ENCODE assay signal across 8 cellular contexts in the genomic region with DNA sequence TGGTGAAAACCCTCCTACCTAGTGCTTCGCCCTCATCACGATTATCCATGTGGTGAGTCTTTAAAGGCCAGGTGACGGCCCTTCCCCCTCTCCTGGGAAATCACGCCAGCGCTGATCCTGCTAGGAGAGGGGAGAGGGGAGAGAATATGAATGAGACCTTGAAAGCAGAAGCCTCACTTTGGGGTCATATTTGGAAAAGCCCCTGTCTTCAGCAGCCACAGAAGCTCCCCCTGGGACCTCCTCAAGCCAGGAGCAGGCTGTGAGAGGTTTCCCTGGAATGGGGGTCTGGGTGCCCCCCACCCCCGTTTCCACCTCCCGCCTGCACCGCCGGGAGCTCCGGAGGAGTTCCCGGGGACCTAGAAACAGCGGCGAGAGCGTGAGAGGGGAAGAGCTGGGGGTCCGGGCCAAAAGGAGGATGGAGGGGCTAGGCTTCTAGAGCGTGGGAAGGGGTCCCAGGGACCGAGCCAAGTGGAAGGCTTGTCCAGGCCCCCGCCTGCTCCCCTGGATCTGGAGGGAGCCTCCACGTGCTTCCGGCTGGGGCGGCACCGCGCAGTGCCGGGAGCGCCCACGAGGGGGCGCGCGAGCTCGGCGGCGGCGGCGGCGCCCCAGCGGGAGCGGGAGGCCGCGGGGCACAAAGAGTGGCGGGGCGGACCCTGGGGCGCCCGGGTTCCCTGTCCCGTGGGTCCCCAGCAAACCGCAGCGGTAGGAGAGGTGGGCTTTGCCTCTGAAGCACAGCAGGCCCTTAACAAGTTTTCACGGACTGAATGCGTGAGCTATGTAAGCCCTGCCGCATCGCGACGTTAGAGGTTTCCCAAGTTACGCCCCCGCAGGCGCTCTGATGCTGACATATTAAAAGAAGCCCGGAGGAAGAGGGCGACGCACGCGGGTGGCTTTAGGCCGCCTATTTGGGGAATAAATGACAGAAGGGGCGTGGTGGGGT.
DNase-seq lines count a peak whose midpoint lies in the region; ATAC-seq and TF ChIP-seq lines count a peak whose summit lies in the region.

No MANE protein-coding gene starts in this region.

- peaks cover 7% of the 10 kb centered on the region for H3K4me1 ChIP-seq in A673 (ENCODE audit: insufficient read depth, low read length, poor library complexity, severe bottlenecking)

- BruUV-seq in A673 (replicated peaks; lab: Mats Ljungman, UMichigan) = no TSS peak

- H3K27me3 ChIP-seq in A673 (replicated peaks; ENCODE audit: insufficient read depth, low read depth, low read length, poor library complexity) = peaks cover 45% of the 10 kb centered on the region

- H3K36me3 ChIP-seq in A673 (ENCODE audit: insufficient read depth, low read length, poor library complexity, severe bottlenecking) = no peaks in the 10 kb centered on the region

- TF ChIP-seq CTCF in A673 (conservative IDR thresholded peaks at IDR 0.05; ENCODE audit: low read depth, low read length) (peak; percentile 70), endothelial cell (IDR thresholded peaks at IDR 0.05; ENCODE audit: unreplicated experiment) (peak; percentile 99)

- peaks cover 10% of the 10 kb centered on the region for H3K36me3 Mint-ChIP-seq in endothelial cell (ENCODE audit: low read depth, unreplicated experiment)

- H3K27me3 Mint-ChIP-seq in endothelial cell (ENCODE audit: unreplicated experiment) = peaks cover 12% of the 10 kb centered on the region

- H3K4me3 ChIP-seq in A673 (ENCODE audit: low read depth, low read length, poor library complexity, severe bottlenecking) = peak overlapping the region; percentile 64

- ATAC-seq in GM18511 (IDR thresholded peaks at IDR 0.05; ENCODE audit: unreplicated experiment) = peak; percentile 97
- peak; percentile 91 for ATAC-seq in HG03045 (IDR thresholded peaks at IDR 0.05; ENCODE audit: unreplicated experiment)

- CTCF ChIA-PET in A673 (lab: Charles Lee) = interaction anchor here (0.6 to 2.6 kb wide), 6 partner anchors 11 to 667 kb away, joined by 3 to 30 read pairs (median 4); no protein-coding TSS in a partner anchor

- no peaks in the 10 kb centered on the region for H3K9me3 ChIP-seq in A673 (ENCODE audit: low read depth, low read length, poor library complexity, severe bottlenecking)

- H3K27ac Mint-ChIP-seq in endothelial cell (ENCODE audit: unreplicated experiment) = no peak overlapping the region

- H3K9me3 Mint-ChIP-seq in endothelial cell (ENCODE audit: unreplicated experiment) = no peaks in the 10 kb centered on the region

- intact Hi-C loops in A673 (cut with micrococcal nuclease; ENCODE audit: unreplicated experiment) = loop anchor here (2.0 kb wide), 1 partner anchor 73 kb away; no protein-coding TSS in a partner anchor

- POLR2A ChIA-PET in A673 (lab: Charles Lee; ENCODE audit: low non-redundant PET) = interaction anchor here (0.7 kb wide), 1 partner anchor 26 kb away, joined by 7 read pairs; no protein-coding TSS in a partner anchor

- H3K4me3 Mint-ChIP-seq in endothelial cell (ENCODE audit: unreplicated experiment) = peak overlapping the region; percentile 79

- peak; percentile 79 for DNase-seq in A673 (ENCODE audit: low spot score)
- DNase-seq in NCI-H345 treated with DMSO at 0.1 percent for 48 hours (lab: John Stamatoyannopoulos, UW; ENCODE audit: unreplicated experiment) = peak; percentile 30
- DNase-seq in activated CD8-positive, alpha-beta memory T cell treated with anti-CD3 and anti-CD28 coated beads for 4 hours (ENCODE audit: low read depth in 2 of 2) = peak; percentile 26 to 46
- peak; percentile 74 for DNase-seq in endothelial cell (ENCODE audit: low spot score)
- peak; percentile 34 for DNase-seq in mucosa of gallbladder (ENCODE audit: low spot score)
- peak; percentile 32 to 43 for DNase-seq in stimulated activated CD8-positive, alpha-beta memory T cell treated with anti-CD3 and anti-CD28 coated beads, Interleukin-4, amount 100 ng/mL, for 4 hours (ENCODE audit: low read depth in 2 of 2, low spot score in 1 of 2)

- peak overlapping the region; percentile 55 for H3K27ac ChIP-seq in A673 (ENCODE audit: low read depth, low read length, poor library complexity, severe bottlenecking)

- peaks cover 15% of the 10 kb centered on the region for H3K4me1 Mint-ChIP-seq in endothelial cell (ENCODE audit: unreplicated experiment)

Comparison
In these comparisons a context has a peak if more than half of its experiments do, and no peak if none do; other contexts are left out.
1. Peak in every context shown above with its lines: DNase-seq, ATAC-seq, H3K4me3 ChIP-seq and H3K27ac ChIP-seq.